ENCODE assay signal across 22 cellular contexts in genomic region chr2:127231130-127231865, GRCh38. TPM values are rescaled to one million over a fixed set of nuclear protein-coding genes. Genes with fewer than 3 reads are reported as not detected.
"Had no signal": no experiment of that assay in that cellular context is flagged by ENCODE, and none has a peak within 500 bp of the region (broad histone marks: within the 10 kb centered on the region; RNA-seq: fewer than 3 reads in every experiment).

No MANE protein-coding gene starts in this region.

- H3K4me3 Mint-ChIP-seq: activated CD8-positive, alpha-beta T cell treated with anti-CD3 and anti-CD28 coated beads for 36 hours; activated T-cell treated with anti-CD3 and anti-CD28 coated beads, Interleukin-2, amount 50 U/mL, for 4 hours; memory B cell; natural killer cell treated with Interleukin-12 subunit alpha and Interleukin-12 subunit beta and Interleukin-15 and Interleukin-18, amount 100 ng/mL, for 72 hours had no signal

- H3K27me3 ChIP-seq: colonic mucosa, esophagus muscularis mucosa, right atrium auricular region, upper lobe of right lung had no signal

- H3K27ac Mint-ChIP-seq: activated CD8-positive, alpha-beta T cell treated with anti-CD3 and anti-CD28 coated beads for 36 hours; activated naive CD4-positive, alpha-beta T cell treated with anti-CD3 and anti-CD28 coated beads, Interleukin-2, amount 50 U/mL, for 72 hours; memory B cell; natural killer cell treated with Interleukin-12 subunit alpha and Interleukin-12 subunit beta and Interleukin-15 and Interleukin-18, amount 100 ng/mL, for 72 hours; progenitor cell of endocrine pancreas had no signal

- H3K4me1 ChIP-seq: gastrocnemius medialis, heart left ventricle, right atrium auricular region, upper lobe of right lung had no signal

- H3K36me3 ChIP-seq: colonic mucosa, esophagus muscularis mucosa, gastrocnemius medialis, heart left ventricle, right atrium auricular region, upper lobe of right lung had no signal

- H3K9me3 Mint-ChIP-seq: activated CD8-positive, alpha-beta T cell treated with anti-CD3 and anti-CD28 coated beads for 36 hours; activated naive CD4-positive, alpha-beta T cell treated with anti-CD3 and anti-CD28 coated beads, Interleukin-2, amount 50 U/mL, for 72 hours; natural killer cell treated with Interleukin-12 subunit alpha and Interleukin-12 subunit beta and Interleukin-15 and Interleukin-18, amount 100 ng/mL, for 72 hours had no signal

- H3K27ac ChIP-seq: colonic mucosa, esophagus muscularis mucosa, gastrocnemius medialis, heart left ventricle, right atrium auricular region, upper lobe of right lung had no signal

- DNase-seq: activated CD4-positive, alpha-beta T cell treated with anti-CD3 and anti-CD28 coated beads for 48 hours; activated CD8-positive, alpha-beta T cell treated with anti-CD3 and anti-CD28 coated beads for 36 hours; activated effector memory CD4-positive, alpha-beta T cell treated with anti-CD3 and anti-CD28 coated beads, Interleukin-2, amount 50 U/mL, for 16 hours; activated T-cell treated with anti-CD3 and anti-CD28 coated beads, Interleukin-2, amount 50 U/mL, for 4 hours; amniotic stem cell; colonic mucosa; gastrocnemius medialis; heart left ventricle; nucleus accumbens; stimulated activated CD4-positive, alpha-beta T cell treated with anti-CD3 and anti-CD28 coated beads, Interleukin-4, amount 100 ng/mL, for 4 hours; stimulated activated CD8-positive, alpha-beta memory T cell treated with anti-CD3 and anti-CD28 coated beads, Interleukin-4, amount 100 ng/mL, for 48 hours; stimulated activated naive CD4-positive, alpha-beta T cell treated with Interleukin-2 at 50 U/mL for 16 hours; T-helper 2 cell; upper lobe of right lung had no signal

- H3K4me3 ChIP-seq: colonic mucosa, esophagus muscularis mucosa, gastrocnemius medialis, heart left ventricle, right atrium auricular region, smooth muscle cell, upper lobe of right lung had no signal

- ATAC-seq: activated CD8-positive, alpha-beta T cell treated with anti-CD3 and anti-CD28 coated beads for 36 hours; activated naive CD4-positive, alpha-beta T cell treated with anti-CD3 and anti-CD28 coated beads, Interleukin-2, amount 50 U/mL, for 72 hours; activated T-cell treated with anti-CD3 and anti-CD28 coated beads, Interleukin-2, amount 50 U/mL, for 4 hours; gastrocnemius medialis; heart left ventricle; natural killer cell treated with Interleukin-12 subunit alpha and Interleukin-12 subunit beta and Interleukin-15 and Interleukin-18, amount 100 ng/mL, for 72 hours; upper lobe of right lung had no signal

- H3K4me2 ChIP-seq: smooth muscle cell had no signal

- H3K9me3 ChIP-seq: colonic mucosa, gastrocnemius medialis, upper lobe of right lung had no signal

RNA-seq across cellular contexts. Expression of gene CYP27C1, which starts 11.2 kb away (rescaled TPM):
- total RNA-seq: activated CD8-positive, alpha-beta T cell treated with anti-CD3 and anti-CD28 coated beads for 36 hours; activated naive CD4-positive, alpha-beta T cell treated with anti-CD3 and anti-CD28 coated beads, Interleukin-2, amount 50 U/mL, for 72 hours; activated T-cell treated with anti-CD3 and anti-CD28 coated beads, Interleukin-2, amount 50 U/mL, for 4 hours; cardiac septum; gastrocnemius medialis; natural killer cell treated with Interleukin-12 subunit alpha and Interleukin-12 subunit beta and Interleukin-15 and Interleukin-18, amount 100 ng/mL, for 72 hours; upper lobe of right lung had no signal
